Comparison of ENCODE assay signal across 1 cellular context in the genomic region with DNA sequence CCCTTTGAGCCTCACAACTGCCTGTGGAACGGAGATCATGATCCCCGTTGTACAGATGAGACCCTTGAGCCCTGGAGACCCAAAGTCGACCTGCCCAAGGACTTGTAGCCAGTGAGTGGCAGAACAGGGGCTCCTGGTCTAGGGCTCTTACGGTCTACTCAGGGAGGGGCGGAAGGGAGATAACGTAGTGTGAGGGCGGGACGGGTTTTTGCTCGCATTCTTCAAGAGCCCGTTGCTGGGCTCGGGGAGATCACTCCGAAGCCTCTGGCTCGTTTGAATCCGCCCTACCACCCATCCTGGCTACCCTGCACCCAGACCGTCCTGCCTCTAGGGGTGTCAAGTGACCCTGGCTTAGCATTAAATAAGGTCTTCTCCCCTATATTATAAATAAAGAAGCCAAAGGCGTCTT.
TF ChIP-seq lines count a peak whose summit lies in the region.

No MANE protein-coding gene starts in this region.

TF ChIP-seq in GM12878, 131 proteins besides CTCF, POLR2A, EP300 and RAD21:
- TF ChIP-seq CBX3 (IDR thresholded peaks at IDR 0.05; ENCODE audit: borderline replicate concordance, low read depth) = no peak
- TF ChIP-seq, protein P1, sequence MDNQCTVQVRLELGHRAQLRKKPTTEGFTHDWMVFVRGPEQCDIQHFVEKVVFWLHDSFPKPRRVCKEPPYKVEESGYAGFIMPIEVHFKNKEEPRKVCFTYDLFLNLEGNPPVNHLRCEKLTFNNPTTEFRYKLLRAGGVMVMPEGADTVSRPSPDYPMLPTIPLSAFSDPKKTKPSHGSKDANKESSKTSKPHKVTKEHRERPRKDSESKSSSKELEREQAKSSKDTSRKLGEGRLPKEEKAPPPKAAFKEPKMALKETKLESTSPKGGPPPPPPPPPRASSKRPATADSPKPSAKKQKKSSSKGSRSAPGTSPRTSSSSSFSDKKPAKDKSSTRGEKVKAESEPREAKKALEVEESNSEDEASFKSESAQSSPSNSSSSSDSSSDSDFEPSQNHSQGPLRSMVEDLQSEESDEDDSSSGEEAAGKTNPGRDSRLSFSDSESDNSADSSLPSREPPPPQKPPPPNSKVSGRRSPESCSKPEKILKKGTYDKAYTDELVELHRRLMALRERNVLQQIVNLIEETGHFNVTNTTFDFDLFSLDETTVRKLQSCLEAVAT (IDR thresholded peaks at IDR 0.05) = no peak
- TF ChIP-seq, protein P2, sequence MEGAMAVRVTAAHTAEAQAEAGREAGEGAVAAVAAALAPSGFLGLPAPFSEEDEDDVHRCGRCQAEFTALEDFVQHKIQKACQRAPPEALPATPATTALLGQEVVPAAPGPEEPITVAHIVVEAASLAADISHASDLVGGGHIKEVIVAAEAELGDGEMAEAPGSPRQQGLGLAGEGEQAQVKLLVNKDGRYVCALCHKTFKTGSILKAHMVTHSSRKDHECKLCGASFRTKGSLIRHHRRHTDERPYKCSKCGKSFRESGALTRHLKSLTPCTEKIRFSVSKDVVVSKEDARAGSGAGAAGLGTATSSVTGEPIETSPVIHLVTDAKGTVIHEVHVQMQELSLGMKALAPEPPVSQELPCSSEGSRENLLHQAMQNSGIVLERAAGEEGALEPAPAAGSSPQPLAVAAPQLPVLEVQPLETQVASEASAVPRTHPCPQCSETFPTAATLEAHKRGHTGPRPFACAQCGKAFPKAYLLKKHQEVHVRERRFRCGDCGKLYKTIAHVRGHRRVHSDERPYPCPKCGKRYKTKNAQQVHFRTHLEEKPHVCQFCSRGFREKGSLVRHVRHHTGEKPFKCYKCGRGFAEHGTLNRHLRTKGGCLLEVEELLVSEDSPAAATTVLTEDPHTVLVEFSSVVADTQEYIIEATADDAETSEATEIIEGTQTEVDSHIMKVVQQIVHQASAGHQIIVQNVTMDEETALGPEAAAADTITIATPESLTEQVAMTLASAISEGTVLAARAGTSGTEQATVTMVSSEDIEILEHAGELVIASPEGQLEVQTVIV (IDR thresholded peaks at IDR 0.05; ENCODE audit: borderline replicate concordance, partially characterized antibody) = no peak
- TF ChIP-seq RUNX3 (IDR thresholded peaks at IDR 0.05; ENCODE audit: low read length) = no peak
- TF ChIP-seq, protein P3, sequence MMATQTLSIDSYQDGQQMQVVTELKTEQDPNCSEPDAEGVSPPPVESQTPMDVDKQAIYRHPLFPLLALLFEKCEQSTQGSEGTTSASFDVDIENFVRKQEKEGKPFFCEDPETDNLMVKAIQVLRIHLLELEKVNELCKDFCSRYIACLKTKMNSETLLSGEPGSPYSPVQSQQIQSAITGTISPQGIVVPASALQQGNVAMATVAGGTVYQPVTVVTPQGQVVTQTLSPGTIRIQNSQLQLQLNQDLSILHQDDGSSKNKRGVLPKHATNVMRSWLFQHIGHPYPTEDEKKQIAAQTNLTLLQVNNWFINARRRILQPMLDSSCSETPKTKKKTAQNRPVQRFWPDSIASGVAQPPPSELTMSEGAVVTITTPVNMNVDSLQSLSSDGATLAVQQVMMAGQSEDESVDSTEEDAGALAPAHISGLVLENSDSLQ (IDR thresholded peaks at IDR 0.05) = 0 out of 2 replicates have a peak, but pooled peaks have one; percentile 10
- no peak for TF ChIP-seq NR2C1 (IDR thresholded peaks at IDR 0.05)
- TF ChIP-seq ZNF217 (IDR thresholded peaks at IDR 0.05) = no peak
TF ChIP-seq in GM12878: peak in this region for 1.
